Comparison of ENCODE assay signal across 25 cellular contexts in genomic region chr12:94110258-94110657, GRCh38.
"Had no signal": no experiment of that assay in that cellular context is flagged by ENCODE, and none has a peak within 500 bp of the region (broad histone marks: within the 10 kb centered on the region; RNA-seq: fewer than 3 reads in every experiment).

No MANE protein-coding gene starts in this region.

- H3K4me1 ChIP-seq: ascending aorta, breast epithelium, colonic mucosa had no signal

- H3K27me3 ChIP-seq: ascending aorta, breast epithelium, cardiac muscle cell, colonic mucosa had no signal

- H3K4me3 ChIP-seq: ascending aorta, breast epithelium, cardiac muscle cell, colonic mucosa had no signal

- DNase-seq: activated CD4-positive, alpha-beta memory T cell treated with anti-CD3 and anti-CD28 coated beads, Interleukin-2, amount 10 ng/mL, durations not matched to agents 7 days and 5 days; activated CD4-positive, alpha-beta T cell treated with anti-CD3 and anti-CD28 coated beads for 1 hour; activated CD4-positive, alpha-beta T cell treated with anti-CD3 and anti-CD28 coated beads for 4 hours; activated CD4-positive, alpha-beta T cell treated with anti-CD3 and anti-CD28 coated beads, Interleukin-2, amount 10 ng/mL, durations not matched to agents 7 days and 5 days; activated CD4-positive, alpha-beta T cell treated with anti-CD3 and anti-CD28 coated beads, Interleukin-2, amount 50 U/mL, for 4 hours; activated effector memory CD4-positive, alpha-beta T cell treated with Interleukin-2 at 50 U/mL for 16 hours; activated gamma-delta T cell treated with Interleukin-2 at 50 U/mL for 16 hours; activated naive CD4-positive, alpha-beta T cell treated with Interleukin-2 at 50 U/mL for 16 hours; activated naive CD8-positive, alpha-beta T cell treated with anti-CD3 and anti-CD28 coated beads, Interleukin-2, amount 10 ng/mL, durations not matched to agents 7 days and 5 days; activated T-cell treated with anti-CD3 and anti-CD28 coated beads, Interleukin-2, amount 50 U/mL, for 4 hours; central memory CD4-positive, alpha-beta T cell; cerebellar nuclear complex; colonic mucosa; effector CD8-positive, alpha-beta T cell; foreskin fibroblast; head of caudate nucleus; T-helper 1 cell; T-helper 2 cell had no signal

- H3K9me3 Mint-ChIP-seq: activated CD4-positive, alpha-beta memory T cell treated with anti-CD3 and anti-CD28 coated beads, Interleukin-2, amount 10 ng/mL, durations not matched to agents 7 days and 5 days; activated CD4-positive, alpha-beta T cell treated with anti-CD3 and anti-CD28 coated beads, Interleukin-2, amount 10 ng/mL, durations not matched to agents 7 days and 5 days; activated naive CD4-positive, alpha-beta T cell treated with anti-CD3 and anti-CD28 coated beads, Interleukin-2, amount 50 U/mL, for 72 hours; activated T-cell treated with anti-CD3 and anti-CD28 coated beads, Interleukin-2, amount 50 U/mL, for 4 hours; activated T-helper 17 cell treated with anti-CD3 and anti-CD28 coated beads, Interleukin-2, amount 50 U/mL, for 72 hours had no signal

- H3K27ac ChIP-seq: ascending aorta, breast epithelium, cardiac muscle cell, colonic mucosa had no signal

- H3K4me1 Mint-ChIP-seq: activated naive CD8-positive, alpha-beta T cell treated with anti-CD3 and anti-CD28 coated beads, Interleukin-2, amount 10 ng/mL, durations not matched to agents 7 days and 5 days; brain had no signal

- H3K36me3 ChIP-seq: ascending aorta, breast epithelium, cardiac muscle cell, colonic mucosa had no signal

- H3K27me3 Mint-ChIP-seq: activated T-helper 17 cell treated with anti-CD3 and anti-CD28 coated beads, Interleukin-2, amount 50 U/mL, for 72 hours had no signal

- ATAC-seq: activated naive CD4-positive, alpha-beta T cell treated with anti-CD3 and anti-CD28 coated beads, Interleukin-2, amount 50 U/mL, for 72 hours; activated T-cell treated with anti-CD3 and anti-CD28 coated beads, Interleukin-2, amount 50 U/mL, for 4 hours; esophagus mucosa had no signal

- H3K36me3 Mint-ChIP-seq: activated naive CD4-positive, alpha-beta T cell treated with anti-CD3 and anti-CD28 coated beads, Interleukin-2, amount 50 U/mL, for 72 hours; activated naive CD8-positive, alpha-beta T cell treated with anti-CD3 and anti-CD28 coated beads, Interleukin-2, amount 10 ng/mL, durations not matched to agents 7 days and 5 days; brain had no signal

- H3K27ac Mint-ChIP-seq: activated CD4-positive, alpha-beta memory T cell treated with anti-CD3 and anti-CD28 coated beads, Interleukin-2, amount 10 ng/mL, durations not matched to agents 7 days and 5 days; activated CD4-positive, alpha-beta T cell treated with anti-CD3 and anti-CD28 coated beads, Interleukin-2, amount 10 ng/mL, durations not matched to agents 7 days and 5 days; activated naive CD8-positive, alpha-beta T cell treated with anti-CD3 and anti-CD28 coated beads, Interleukin-2, amount 10 ng/mL, durations not matched to agents 7 days and 5 days; brain had no signal

- H3K4me3 Mint-ChIP-seq: activated CD4-positive, alpha-beta memory T cell treated with anti-CD3 and anti-CD28 coated beads, Interleukin-2, amount 10 ng/mL, durations not matched to agents 7 days and 5 days; activated CD4-positive, alpha-beta T cell treated with anti-CD3 and anti-CD28 coated beads, Interleukin-2, amount 10 ng/mL, durations not matched to agents 7 days and 5 days; activated naive CD8-positive, alpha-beta T cell treated with anti-CD3 and anti-CD28 coated beads, Interleukin-2, amount 10 ng/mL, durations not matched to agents 7 days and 5 days; activated T-cell treated with anti-CD3 and anti-CD28 coated beads, Interleukin-2, amount 50 U/mL, for 4 hours; activated T-helper 17 cell treated with anti-CD3 and anti-CD28 coated beads, Interleukin-2, amount 50 U/mL, for 72 hours; brain had no signal

- H3K9me3 ChIP-seq: ascending aorta, breast epithelium, colonic mucosa had no signal
